8 cellular contexts compared by ENCODE assay signal in genomic region chr3:47250309-47251060, GRCh38. TPM values are rescaled to one million over a fixed set of nuclear protein-coding genes. Genes with fewer than 3 reads are reported as not detected.
DNase-seq lines count a peak whose midpoint lies in the region; ATAC-seq, FAIRE-seq and TF ChIP-seq lines count a peak whose summit lies in the region.

No MANE protein-coding gene starts in this region.

- peak overlapping the region; percentile 13; the same call in 1 of the 2 replicates for H3K4me2 ChIP-seq in K562 (ENCODE audit: insufficient read depth, low read length)

- peaks cover 4 to 12% of the 10 kb centered on the region in 2 experiments; a peak in 3 of 5 replicates for H3K4me1 ChIP-seq in K562 (replicated peaks in 1 of 2; ENCODE audit: control insufficient read depth in 2 of 2, insufficient read depth in 2 of 2, low read length in 2 of 2)

- TF ChIP-seq CTCF in K562 (IDR thresholded peaks at IDR 0.05 in 2 of 3, conservative IDR thresholded peaks at IDR 0.05 in 1 of 3; ENCODE audit: insufficient read depth in 2 of 3, low read depth in 1 of 3, low read length in 3 of 3), result peak; percentile 84 to 90 (median 87)

- H4K20me1 ChIP-seq in K562 (replicated peaks; ENCODE audit: control insufficient read depth, insufficient read depth, low read length), result no peaks in the 10 kb centered on the region

- no peaks in the 10 kb centered on the region for H3K27me3 ChIP-seq in K562 (ENCODE audit: control insufficient read depth in 2 of 2, insufficient read depth in 2 of 2, low read length in 2 of 2)

- ATAC-seq in K562 (peak; percentile 96), left lobe of liver (peak; percentile 97), GM21529 (IDR thresholded peaks at IDR 0.05; ENCODE audit: unreplicated experiment) (no peak)

- in situ Hi-C loops in KBM-7 (cut with MboI; ENCODE audit: low pct_unique_long_range_greater_than_20kb, low sequenced_read_pairs), result no loop called here
- in situ Hi-C loops in K562 (cut with MboI), result loop anchor here (5.0 kb wide), 1 partner anchor 72 kb away; no protein-coding TSS in a partner anchor

- H3K36me3 ChIP-seq in K562 (ENCODE audit: control insufficient read depth, insufficient read depth, low read length), result no peaks in the 10 kb centered on the region

- TF ChIP-seq POLR2A in K562 (conservative IDR thresholded peaks at IDR 0.05), result no peak

- TF ChIP-seq EP300 in K562 (IDR thresholded peaks at IDR 0.05; ENCODE audit: low read length), result no peak

- 41% methylated on average over 7 of the region's 7 CpGs for WGBS in K562 (ENCODE audit: insufficient coverage, low coverage, missing lambda C conversion rate)

- 0 out of 4 replicates have a peak overlapping the region, but pooled peaks of 1 of the 2 experiments have one; percentile 3 for H3K9ac ChIP-seq in K562 (ENCODE audit: insufficient read depth in 1 of 2, low read depth in 2 of 2, low read length in 2 of 2)

- H3K9me3 ChIP-seq in K562 (replicated peaks; ENCODE audit: control insufficient read depth, insufficient read depth, low read depth, low read length), result no peaks in the 10 kb centered on the region

- peak; percentile 87 to 96 for TF ChIP-seq RAD21 in K562 (CRISPR knock-in tag; conservative IDR thresholded peaks at IDR 0.05 in 1 of 2, IDR thresholded peaks at IDR 0.05 in 1 of 2)

- H3K4me3 ChIP-seq in K562, result no peak overlapping the region

- no peak overlapping the region; the same call in 2 of the 3 replicates for H3K27ac ChIP-seq in K562 (ENCODE audit: extremely low read depth, low read depth, low read length)

- FAIRE-seq in K562 (lab: Jason Lieb, UNC), result peak; percentile 91

- no peaks in the 10 kb centered on the region for H3K79me2 ChIP-seq in K562 (ENCODE audit: control insufficient read depth, insufficient read depth, low read length)

- DNase-seq in CMK (ENCODE audit: low read depth) (peak; percentile 26), KBM-7 (peak; percentile 54), K562 (ENCODE audit: extremely low read depth in 1 of 4, low spot score in 3 of 4) (peak; percentile 72 to 86 (median 80)), left lobe of liver (ENCODE audit: low spot score) (peak; percentile 96), activated gamma-delta T cell (lab: John Stamatoyannopoulos, UW) (no peak), T-helper 1 cell (no peak), retina (no peak)

- H2AFZ ChIP-seq in K562 (ENCODE audit: low read depth, low read length), result peak overlapping the region; percentile 71

- POLR2A ChIA-PET in K562 (lab: Yijun Ruan, JAX), result interaction anchor here (0.6 to 1.3 kb wide), 3 partner anchors 39 to 142 kb away, joined by 3 to 4 read pairs (median 3); no protein-coding TSS in a partner anchor

- CTCF ChIA-PET in K562 (lab: Yijun Ruan, JAX; ENCODE audit: low intra/inter-chr PET ratio), result interaction anchor here (0.6 to 3.5 kb wide), 5 partner anchors 73 to 764 kb away, joined by 3 to 34 read pairs (median 4); no protein-coding TSS in a partner anchor

- no TSS peak for BruUV-seq in K562 (replicated peaks; lab: Mats Ljungman, UMichigan)

- no peaks in the 10 kb centered on the region for H3K9me1 ChIP-seq in K562 (ENCODE audit: control insufficient read depth, insufficient read depth, low read length)

- intact Hi-C loops in K562 (cut with micrococcal nuclease), result loop anchor here (1.0 to 2.0 kb wide), 4 partner anchors 30 to 121 kb away; partner anchors contain the start of gene SETD2

TF ChIP-seq in K562, 482 proteins besides CTCF, POLR2A, EP300 and RAD21 (continues in another document):
- TF ChIP-seq SPI1 (IDR thresholded peaks at IDR 0.05; ENCODE audit: borderline replicate concordance, low read depth, low read length), result peak; percentile 57; the same call in 1 of the 2 replicates
- peak; percentile 26 for TF ChIP-seq PHF20 (IDR thresholded peaks at IDR 0.05; ENCODE audit: partially characterized antibody)
- TF ChIP-seq MYC (IDR thresholded peaks at IDR 0.05; ENCODE audit: low read depth, low read length), result 0 out of 2 replicates have a peak, but pooled peaks have one; percentile 16
- no peak for TF ChIP-seq MYC (CRISPR knock-in tag; IDR thresholded peaks at IDR 0.05; ENCODE audit: borderline replicate concordance, low read depth)
- TF ChIP-seq, protein P1, sequence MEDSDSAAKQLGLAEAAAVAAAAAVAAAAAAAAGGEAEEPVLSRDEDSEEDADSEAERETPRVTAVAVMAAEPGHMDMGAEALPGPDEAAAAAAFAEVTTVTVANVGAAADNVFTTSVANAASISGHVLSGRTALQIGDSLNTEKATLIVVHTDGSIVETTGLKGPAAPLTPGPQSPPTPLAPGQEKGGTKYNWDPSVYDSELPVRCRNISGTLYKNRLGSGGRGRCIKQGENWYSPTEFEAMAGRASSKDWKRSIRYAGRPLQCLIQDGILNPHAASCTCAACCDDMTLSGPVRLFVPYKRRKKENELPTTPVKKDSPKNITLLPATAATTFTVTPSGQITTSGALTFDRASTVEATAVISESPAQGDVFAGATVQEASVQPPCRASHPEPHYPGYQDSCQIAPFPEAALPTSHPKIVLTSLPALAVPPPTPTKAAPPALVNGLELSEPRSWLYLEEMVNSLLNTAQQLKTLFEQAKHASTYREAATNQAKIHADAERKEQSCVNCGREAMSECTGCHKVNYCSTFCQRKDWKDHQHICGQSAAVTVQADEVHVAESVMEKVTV (CRISPR knock-in tag; IDR thresholded peaks at IDR 0.05), result peak; percentile 86
- TF ChIP-seq CBFA2T2 (conservative IDR thresholded peaks at IDR 0.05), result no peak
- no peak for TF ChIP-seq ZNF449 (CRISPR knock-in tag; IDR thresholded peaks at IDR 0.05)
- TF ChIP-seq MAFG (tag; conservative IDR thresholded peaks at IDR 0.05), result 0 out of 2 replicates have a peak, but pooled peaks have one; percentile 7
- TF ChIP-seq ATF7 (IDR thresholded peaks at IDR 0.05), result 0 out of 2 replicates have a peak, but pooled peaks have one; percentile 49
- TF ChIP-seq, protein P2, sequence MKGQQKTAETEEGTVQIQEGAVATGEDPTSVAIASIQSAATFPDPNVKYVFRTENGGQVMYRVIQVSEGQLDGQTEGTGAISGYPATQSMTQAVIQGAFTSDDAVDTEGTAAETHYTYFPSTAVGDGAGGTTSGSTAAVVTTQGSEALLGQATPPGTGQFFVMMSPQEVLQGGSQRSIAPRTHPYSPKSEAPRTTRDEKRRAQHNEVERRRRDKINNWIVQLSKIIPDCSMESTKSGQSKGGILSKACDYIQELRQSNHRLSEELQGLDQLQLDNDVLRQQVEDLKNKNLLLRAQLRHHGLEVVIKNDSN (CRISPR knock-in tag; IDR thresholded peaks at IDR 0.05), result 0 out of 2 replicates have a peak, but pooled peaks have one; percentile 31
- peak; percentile 76 for TF ChIP-seq ARID2 (IDR thresholded peaks at IDR 0.05)
- peak; percentile 23; the same call in 1 of the 2 replicates for TF ChIP-seq CEBPB (tag; IDR thresholded peaks at IDR 0.05)
- no peak for TF ChIP-seq SUPT5H (IDR thresholded peaks at IDR 0.05)

RNA-seq across cellular contexts. Expression of gene KIF9, which starts 32.1 kb away (rescaled TPM):
- total RNA-seq in K562 (2011; cell fraction: chromatin; rRNA removed; ENCODE audit: low replicate concordance), result 13.2 and 14.9 TPM in 2 replicates
- 8.4 and 13.3 TPM in 2 replicates for total RNA-seq in K562 (2011; cell fraction: nucleolus; rRNA removed)
- total RNA-seq in K562 (2011; cell fraction: nucleoplasm; rRNA removed), result 7.8 and 11.1 TPM in 2 replicates
- total RNA-seq in K562 (2014; rRNA removed) (24.4 and 31.7 TPM in 2 replicates), K562 (2014; rRNA removed; fragmentation: Illumina TruSeq; extraction: Trizol) (25.0 and 26.9 TPM in 2 replicates), K562 (2015; rRNA removed; fragmentation: Illumina TruSeq; extraction: Trizol) (21.4 and 21.5 TPM in 2 replicates), K562 (2021) (20.4 and 26.3 TPM in 2 replicates), left lobe of liver (1.6 TPM)
- polyA plus RNA-seq in K562 (2011; rRNA removed) (11.7 and 19.5 TPM in 2 replicates), K562 (2014; fragmentation: Illumina TruSeq; extraction: Trizol) (16.9 and 19.5 TPM in 2 replicates), K562 (2014; fragmentation: Nextera tagmentation; extraction: Ambion mirVana) (10 to 100 TPM; 52.1 to 56.9 TPM), K562 (2014; rRNA removed) (29.1 and 33.8 TPM in 2 replicates)
- 10.2 and 12.0 TPM in 2 replicates for polyA plus RNA-seq in K562 (2011; cell fraction: cytosol; rRNA removed)
- 9.9 and 12.5 TPM in 2 replicates for polyA plus RNA-seq in K562 (2011; cell fraction: nucleus; rRNA removed)
- 22.9 and 34.6 TPM in 2 replicates for polyA plus RNA-seq in K562 (2012)
- 8.8 and 10.7 TPM in 2 replicates for polyA minus RNA-seq in K562 (2011; rRNA and poly(A)+ RNA removed)
- 5.1 and 6.4 TPM in 2 replicates for polyA minus RNA-seq in K562 (2011; cell fraction: cytosol; rRNA and poly(A)+ RNA removed)
- polyA minus RNA-seq in K562 (2011; cell fraction: nucleus; rRNA and poly(A)+ RNA removed), result 4.2 and 5.3 TPM in 2 replicates

RNA-seq across cellular contexts. Expression of gene KLHL18, which starts 32.3 kb away (rescaled TPM):
- total RNA-seq in K562 (2011; cell fraction: chromatin; rRNA removed; ENCODE audit: low replicate concordance), result 54.7 and 60.1 TPM in 2 replicates
- 43.5 and 49.7 TPM in 2 replicates for total RNA-seq in K562 (2011; cell fraction: nucleolus; rRNA removed)
- 55.2 and 67.2 TPM in 2 replicates for total RNA-seq in K562 (2011; cell fraction: nucleoplasm; rRNA removed)
- total RNA-seq in K562 (2014; rRNA removed) (26.7 and 34.9 TPM in 2 replicates), K562 (2014; rRNA removed; fragmentation: Illumina TruSeq; extraction: Trizol) (30.5 and 30.8 TPM in 2 replicates), K562 (2015; rRNA removed; fragmentation: Illumina TruSeq; extraction: Trizol) (33.5 and 34.9 TPM in 2 replicates), K562 (2021) (70.8 and 79.5 TPM in 2 replicates), left lobe of liver (9.4 TPM)
- polyA plus RNA-seq in K562 (2011; rRNA removed) (67.4 and 73.7 TPM in 2 replicates), K562 (2014; fragmentation: Illumina TruSeq; extraction: Trizol) (48.7 and 52.9 TPM in 2 replicates), K562 (2014; fragmentation: Nextera tagmentation; extraction: Ambion mirVana) (10 to 100 TPM; 81.5 to 97.5 TPM), K562 (2014; rRNA removed) (40.4 and 43.6 TPM in 2 replicates)
- 80.1 and 102 TPM in 2 replicates for polyA plus RNA-seq in K562 (2011; cell fraction: cytosol; rRNA removed)
- 39.7 and 55.6 TPM in 2 replicates for polyA plus RNA-seq in K562 (2011; cell fraction: nucleus; rRNA removed)
- polyA plus RNA-seq in K562 (2012), result 27.1 and 110 TPM in 2 replicates
- polyA minus RNA-seq in K562 (2011; rRNA and poly(A)+ RNA removed), result 38.9 and 57.3 TPM in 2 replicates
- polyA minus RNA-seq in K562 (2011; cell fraction: cytosol; rRNA and poly(A)+ RNA removed), result 18.8 and 37.2 TPM in 2 replicates
- polyA minus RNA-seq in K562 (2011; cell fraction: nucleus; rRNA and poly(A)+ RNA removed), result 24.2 and 31.7 TPM in 2 replicates

Comparison
In these comparisons a context has a peak if more than half of its experiments do, and no peak if none do; other contexts are left out.
1. DNase-seq: peak in CMK (single experiment), KBM-7 (single experiment), K562 (4 of 4) and left lobe of liver (single experiment); none in activated gamma-delta T cell (single experiment), T-helper 1 cell (0 of 5) and retina (single experiment).